20 cellular contexts compared by ENCODE assay signal in genomic region chr3:113284453-113285050, GRCh38.
DNase-seq lines count a peak whose midpoint lies in the region; ATAC-seq and TF ChIP-seq lines count a peak whose summit lies in the region.
"Had no signal": no experiment of that assay in that cellular context is flagged by ENCODE, and none has a peak within 500 bp of the region (broad histone marks: within the 10 kb centered on the region; RNA-seq: fewer than 3 reads in every experiment).

No MANE protein-coding gene starts in this region.

- no peak overlapping the region for H2BK120ac ChIP-seq in neuronal stem cell (ENCODE audit: low read depth, low read length)

- no TSS peak for BruUV-seq in MCF 10A (replicated peaks; lab: Mats Ljungman, UMichigan)

- H4K8ac ChIP-seq in neuronal stem cell (ENCODE audit: low read depth, low read length) = no peak overlapping the region

- TF ChIP-seq POLR2A in breast epithelium (IDR thresholded peaks at IDR 0.05) (no peak), esophagus squamous epithelium (IDR thresholded peaks at IDR 0.05) (no peak), vagina (IDR thresholded peaks at IDR 0.05) (no peak)

- TF ChIP-seq CTCF in breast epithelium (IDR thresholded peaks at IDR 0.05) (no peak), MCF 10A (IDR thresholded peaks at IDR 0.05; ENCODE audit: unreplicated experiment) (no peak), esophagus squamous epithelium (IDR thresholded peaks at IDR 0.05) (no peak), vagina (IDR thresholded peaks at IDR 0.05) (no peak)

- H3K4ac ChIP-seq in neuronal stem cell (ENCODE audit: low read length) = no peak overlapping the region

- H3K4me1 ChIP-seq in breast epithelium = peaks cover 0 to 15% of the 10 kb centered on the region in 2 donors
- peaks cover 7 to 53% (median 23%) of the 10 kb centered on the region in 3 donors for H3K4me1 ChIP-seq in esophagus squamous epithelium
- peaks cover 2 to 4% of the 10 kb centered on the region in 2 donors for H3K4me1 ChIP-seq in neuronal stem cell (ENCODE audit: control insufficient read depth in 2 of 2, insufficient read depth in 1 of 2, low read depth in 1 of 2, low read length in 2 of 2)
- H3K4me1 ChIP-seq in vagina = peaks cover 12% of the 10 kb centered on the region

- H3K27me3 ChIP-seq in breast epithelium (no peaks in the 10 kb centered on the region), esophagus squamous epithelium (no peaks in the 10 kb centered on the region), neuronal stem cell (ENCODE audit: control insufficient read depth in 3 of 3, insufficient read depth in 3 of 3, low read depth in 1 of 3, low read length in 3 of 3) (no peaks in the 10 kb centered on the region), vagina (no peaks in the 10 kb centered on the region)
- H3K27me3 ChIP-seq: SJSA1 had no signal

- H3K4me3 Mint-ChIP-seq in MCF 10A (ENCODE audit: unreplicated experiment) = no peak overlapping the region
- H3K4me3 Mint-ChIP-seq: IgD-negative memory B cell had no signal

- H2BK5ac ChIP-seq in neuronal stem cell (ENCODE audit: low read length) = peak overlapping the region; percentile 7

- no peak overlapping the region for H2BK15ac ChIP-seq in neuronal stem cell (ENCODE audit: low read length)

- H2AFZ ChIP-seq in neuronal stem cell (ENCODE audit: low read length) = no peak overlapping the region

- H2AK5ac ChIP-seq in neuronal stem cell (ENCODE audit: low read depth, low read length) = no peak overlapping the region

- no peaks in the 10 kb centered on the region for H3K9me3 ChIP-seq in breast epithelium
- H3K9me3 ChIP-seq in esophagus squamous epithelium = no peaks in the 10 kb centered on the region
- no peaks in the 10 kb centered on the region for H3K9me3 ChIP-seq in neuronal stem cell (replicated peaks in 1 of 2; ENCODE audit: control insufficient read depth in 2 of 2, insufficient read depth in 1 of 2, low read depth in 1 of 2, low read length in 2 of 2)
- H3K9me3 ChIP-seq in vagina = no peaks in the 10 kb centered on the region
- H3K9me3 ChIP-seq: SJSA1 had no signal

- H3K27me3 Mint-ChIP-seq in MCF 10A (ENCODE audit: insufficient read depth, unreplicated experiment) = no peaks in the 10 kb centered on the region
- H3K27me3 Mint-ChIP-seq: IgD-negative memory B cell had no signal

- H3K4me1 Mint-ChIP-seq in MCF 10A (ENCODE audit: insufficient read depth, unreplicated experiment) = peaks cover 9% of the 10 kb centered on the region

- no peak overlapping the region for H3K4me2 ChIP-seq in neuronal stem cell (ENCODE audit: insufficient read depth, low read length, poor library complexity, severe bottlenecking)
- H3K4me2 ChIP-seq: KMS-11 had no signal

- H3K79me1 ChIP-seq in neuronal stem cell (ENCODE audit: low read depth, low read length) = no peaks in the 10 kb centered on the region

- H3K23ac ChIP-seq in neuronal stem cell (ENCODE audit: low read depth, low read length, poor library complexity) = no peak overlapping the region

- H3K9me3 Mint-ChIP-seq in MCF 10A (ENCODE audit: unreplicated experiment) = no peaks in the 10 kb centered on the region
- H3K9me3 Mint-ChIP-seq: IgD-negative memory B cell had no signal

- H3K27ac ChIP-seq in breast epithelium = peak overlapping the region; percentile 80 to 90
- peak overlapping the region; percentile 44 to 77 (median 66) for H3K27ac ChIP-seq in esophagus squamous epithelium
- no peak overlapping the region for H3K27ac ChIP-seq in neuronal stem cell (replicated peaks; ENCODE audit: low read length)
- peak overlapping the region; percentile 50 for H3K27ac ChIP-seq in vagina
- H3K27ac ChIP-seq: KMS-11, SJSA1 had no signal

- intact Hi-C loops in breast epithelium (cut with DNase I; ENCODE audit: low total_unique reads) (loop anchor here (10.0 kb wide), 1 partner anchor 230 kb away; no protein-coding TSS in a partner anchor), MCF 10A (cut with micrococcal nuclease) (loop anchor here (5.0 to 10.0 kb wide), 5 partner anchors 247 to 700 kb away; partner anchors contain the start of gene CCDC80), esophagus squamous epithelium (cut with DNase I) (loop anchor here (5.0 kb wide), 2 partner anchors 147 to 232 kb away; no protein-coding TSS in a partner anchor), vagina (cut with DNase I) (loop anchor here (5.0 to 10.0 kb wide), 2 partner anchors 150 to 232 kb away; no protein-coding TSS in a partner anchor)

- 67 to 70% methylated on average over 1 to 7 of the region's 12 CpGs for WGBS in esophagus squamous epithelium, 2 donors
- no CpG with 5 or more reads among the region's 12 CpGs for WGBS in neuronal stem cell (ENCODE audit: extremely low coverage in 2 of 2, insufficient read length in 2 of 2, insufficient replicate concordance in 1 of 2), 2 donors

- no peak overlapping the region for H3K14ac ChIP-seq in neuronal stem cell (ENCODE audit: low read length)

- H3K9ac ChIP-seq in neuronal stem cell (ENCODE audit: low read depth, low read length, poor library complexity) = no peak overlapping the region
- H3K9ac ChIP-seq: KMS-11 had no signal

- no peak overlapping the region for H2BK12ac ChIP-seq in neuronal stem cell (ENCODE audit: low read length)

- no peak for ATAC-seq in HG02970 (IDR thresholded peaks at IDR 0.05; ENCODE audit: low FRiP score, unreplicated experiment)

- DNase-seq in breast epithelium (ENCODE audit: low spot score in 2 of 2) (no peak), MCF 10A (ENCODE audit: unreplicated experiment) (no peak), esophagus squamous epithelium (lab: John Stamatoyannopoulos, UW) (no peak), neuronal stem cell (ENCODE audit: low spot score) (no peak), vagina (ENCODE audit: extremely low spot score in 2 of 2) (peak in 1 of 2 donors; percentile 85), iPS-NIHi11 (ENCODE audit: low spot score) (no peak), NCI-H69 (lab: John Stamatoyannopoulos, UW) (no peak)
- DNase-seq: Calu3, DMS79 treated with DMSO at 0.1 percent for 48 hours, GF-D8, NCI-H1048, NCI-H1417, NCI-H2029 treated with DMSO at 0.1 percent for 48 hours, NCI-H526 treated with DMSO at 0.1 percent for 48 hours, Right ventricle myocardium superior, RPMI8226 had no signal

- POLR2A ChIA-PET in MCF 10A (lab: Yijun Ruan, JAX) = interaction anchor here (0.8 kb wide), 1 partner anchor 280 kb away, joined by 3 read pairs; no protein-coding TSS in a partner anchor

- no peak overlapping the region for H3K27ac Mint-ChIP-seq in MCF 10A (ENCODE audit: low read depth, unreplicated experiment)

- H3K18ac ChIP-seq in neuronal stem cell (ENCODE audit: low read length) = peak overlapping the region; percentile 22

- no peak overlapping the region for H4K91ac ChIP-seq in neuronal stem cell (ENCODE audit: low read depth, low read length, poor library complexity)

- CTCF ChIA-PET in MCF 10A (lab: Yijun Ruan, JAX) = interaction anchor here (0.6 to 6.2 kb wide), 2 partner anchors 231 to 612 kb away, joined by 3 to 104 read pairs; no protein-coding TSS in a partner anchor

- peaks cover 17% of the 10 kb centered on the region for H3K36me3 Mint-ChIP-seq in MCF 10A (ENCODE audit: insufficient read depth, unreplicated experiment)
- H3K36me3 Mint-ChIP-seq: IgD-negative memory B cell had no signal

- H3K4me3 ChIP-seq in breast epithelium = no peak overlapping the region
- no peak overlapping the region for H3K4me3 ChIP-seq in esophagus squamous epithelium
- no peak overlapping the region for H3K4me3 ChIP-seq in neuronal stem cell (ENCODE audit: low read length in 2 of 2)
- H3K4me3 ChIP-seq in vagina = no peak overlapping the region
- H3K4me3 ChIP-seq: SJSA1 had no signal

- H3K36me3 ChIP-seq in breast epithelium = no peaks in the 10 kb centered on the region
- peaks cover 0 to 61% (median 0%) of the 10 kb centered on the region in 3 donors for H3K36me3 ChIP-seq in esophagus squamous epithelium
- H3K36me3 ChIP-seq in neuronal stem cell (replicated peaks in 1 of 2; ENCODE audit: control insufficient read depth in 2 of 2, insufficient read depth in 2 of 2, low read length in 2 of 2) = peaks cover 56 to 97% of the 10 kb centered on the region in 2 donors
- H3K36me3 ChIP-seq in vagina = peaks cover 6 to 42% of the 10 kb centered on the region in 2 donors
- H3K36me3 ChIP-seq: SJSA1 had no signal
